Comparison of ENCODE assay signal across 28 cellular contexts in the genomic region with DNA sequence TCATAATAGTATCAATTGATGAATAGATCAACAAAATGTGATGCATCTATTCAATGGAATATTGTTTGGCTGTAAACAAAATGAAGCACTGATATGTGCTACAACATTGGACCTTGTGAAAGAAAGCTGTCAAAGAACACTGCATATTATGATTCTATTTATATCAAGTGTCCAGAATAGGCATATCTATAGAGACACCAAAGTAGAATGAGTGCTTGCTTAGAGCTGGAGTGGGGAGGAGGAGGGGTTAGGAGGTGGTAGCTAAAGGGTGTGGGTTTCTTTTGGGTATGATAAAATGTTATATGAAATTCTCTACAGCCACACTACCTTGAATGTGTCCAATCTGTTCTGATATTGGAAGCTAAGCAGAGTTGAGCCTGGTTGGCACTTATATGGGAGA. TPM values are rescaled to one million over a fixed set of nuclear protein-coding genes. Genes with fewer than 3 reads are reported as not detected.
A peak's percentile ranks its signal among the peaks of the same experiment; 100 is the strongest.
DNase-seq lines count a peak whose midpoint lies in the region; ATAC-seq and TF ChIP-seq lines count a peak whose summit lies in the region.
"Had no signal": no experiment of that assay in that cellular context is flagged by ENCODE, and none has a peak within 500 bp of the region (broad histone marks: within the 10 kb centered on the region; RNA-seq: fewer than 3 reads in every experiment).

No MANE protein-coding gene starts in this region.

- intact Hi-C loops in CD4-positive, alpha-beta T cell (cut with DNase I, micrococcal nuclease): no loop called here
- intact Hi-C loops in A673 (cut with micrococcal nuclease; ENCODE audit: unreplicated experiment): no loop called here

- no peak overlapping the region for H2AFZ ChIP-seq in KMS-11 (ENCODE audit: low read depth)
- H2AFZ ChIP-seq: GM23338 had no signal

- H3K4me1 ChIP-seq in KMS-11 (ENCODE audit: low read depth, poor library complexity, severe bottlenecking) (peaks cover 70% of the 10 kb centered on the region), A673 (ENCODE audit: insufficient read depth, low read length, poor library complexity, severe bottlenecking) (no peaks in the 10 kb centered on the region)
- H3K4me1 ChIP-seq: breast epithelium had no signal

- H3K27me3 ChIP-seq in CD4-positive, alpha-beta T cell (ENCODE audit: control insufficient read depth, insufficient read depth, low read length): no peaks in the 10 kb centered on the region
- H3K27me3 ChIP-seq in KMS-11 (ENCODE audit: insufficient read depth, low read depth): no peaks in the 10 kb centered on the region
- H3K27me3 ChIP-seq in A673 (replicated peaks; ENCODE audit: insufficient read depth, low read depth, low read length, poor library complexity): no peaks in the 10 kb centered on the region
- H3K27me3 ChIP-seq: breast epithelium, gastroesophageal sphincter, SJCRH30, thyroid gland had no signal

- H3K4me1 Mint-ChIP-seq in CD4-positive, alpha-beta T cell (ENCODE audit: low read depth): peaks cover 89% of the 10 kb centered on the region
- H3K4me1 Mint-ChIP-seq in effector memory CD8-positive, alpha-beta T cell (ENCODE audit: low read depth in 2 of 2): peaks cover 65 to 73% of the 10 kb centered on the region in 2 donors
- H3K4me1 Mint-ChIP-seq in naive thymus-derived CD8-positive, alpha-beta T cell: peaks cover 28 to 86% (median 67%) of the 10 kb centered on the region in 4 donors

- peaks cover 13% of the 10 kb centered on the region for H3K9me3 Mint-ChIP-seq in CD4-positive, alpha-beta T cell
- peaks cover 4 to 8% of the 10 kb centered on the region in 2 donors for H3K9me3 Mint-ChIP-seq in effector memory CD8-positive, alpha-beta T cell
- peaks cover 0 to 17% (median 9%) of the 10 kb centered on the region in 9 donors for H3K9me3 Mint-ChIP-seq in naive thymus-derived CD8-positive, alpha-beta T cell

- peaks cover 9% of the 10 kb centered on the region for H3K36me3 Mint-ChIP-seq in CD4-positive, alpha-beta T cell (ENCODE audit: low read depth)
- H3K36me3 Mint-ChIP-seq in effector memory CD8-positive, alpha-beta T cell (ENCODE audit: insufficient read depth): peaks cover 6% of the 10 kb centered on the region
- H3K36me3 Mint-ChIP-seq in naive thymus-derived CD8-positive, alpha-beta T cell: peaks cover 0 to 17% (median 13%) of the 10 kb centered on the region in 3 donors

- no peak for DNase-seq in CD4-positive, alpha-beta T cell
- DNase-seq in effector memory CD8-positive, alpha-beta T cell: no peak
- no peak for DNase-seq in naive thymus-derived CD8-positive, alpha-beta T cell
- no peak for DNase-seq in A673 (ENCODE audit: low spot score)
- no peak for DNase-seq in AG08395 (ENCODE audit: low spot score)
- no peak for DNase-seq in NCI-H345 treated with DMSO at 0.1 percent for 48 hours (lab: John Stamatoyannopoulos, UW; ENCODE audit: unreplicated experiment)
- no peak for DNase-seq in middle frontal gyrus (ENCODE audit: extremely low spot score, low spot score)
- DNase-seq: activated CD4-positive, CD25-positive, alpha-beta regulatory T cell treated with anti-CD3 and anti-CD28 coated beads, Interleukin-2, amount 50 U/mL, for 72 hours; activated CD8-positive, alpha-beta memory T cell treated with anti-CD3 and anti-CD28 coated beads for 24 hours; activated naive CD4-positive, alpha-beta T cell treated with Interleukin-2 at 50 U/mL for 16 hours; activated T-cell treated with anti-CD3 and anti-CD28 coated beads, Interleukin-2, amount 50 U/mL, for 24 hours; DMS53; GDM1; KBM-7; kidney; NCI-H146; NCI-H510A; SJCRH30; stimulated activated CD4-positive, alpha-beta T cell treated with anti-CD3 and anti-CD28 coated beads, Interleukin-4, amount 100 ng/mL, for 1 hour; stimulated activated naive CD8-positive, alpha-beta T cell treated with anti-CD3 and anti-CD28 coated beads, Interleukin-15, amount 100 ng/mL, for 72 hours; T-helper 1 cell; thyroid gland had no signal

- BruUV-seq in A673 (replicated peaks; lab: Mats Ljungman, UMichigan): no TSS peak

- peaks cover 11% of the 10 kb centered on the region for H3K9me3 ChIP-seq in CD4-positive, alpha-beta T cell (ENCODE audit: control insufficient read depth, low read length)
- H3K9me3 ChIP-seq in A673 (ENCODE audit: low read depth, low read length, poor library complexity, severe bottlenecking): no peaks in the 10 kb centered on the region
- H3K9me3 ChIP-seq: thyroid gland had no signal

- no peak overlapping the region for H3K27ac ChIP-seq in CD4-positive, alpha-beta T cell (ENCODE audit: low read depth, low read length)
- peak overlapping the region; percentile 79; the same call in 1 of the 2 replicates for H3K27ac ChIP-seq in KMS-11
- H3K27ac ChIP-seq in A673 (ENCODE audit: low read depth, low read length, poor library complexity, severe bottlenecking): no peak overlapping the region
- H3K27ac ChIP-seq: breast epithelium, gastroesophageal sphincter, SJCRH30, thyroid gland had no signal

- H3K4me3 Mint-ChIP-seq in CD4-positive, alpha-beta T cell: no peak overlapping the region
- no peak overlapping the region for H3K4me3 Mint-ChIP-seq in effector memory CD8-positive, alpha-beta T cell
- H3K4me3 Mint-ChIP-seq in naive thymus-derived CD8-positive, alpha-beta T cell: peak overlapping the region in 1 of 10 donors; percentile 15
- H3K4me3 Mint-ChIP-seq: activated T-cell treated with anti-CD3 and anti-CD28 coated beads, Interleukin-2, amount 50 U/mL, for 24 hours; GM23338 had no signal

- H3K4me2 ChIP-seq in KMS-11: peak overlapping the region; percentile 80
- H3K4me2 ChIP-seq: GM23338 had no signal

- H3K36me3 ChIP-seq in KMS-11 (ENCODE audit: insufficient read depth): no peaks in the 10 kb centered on the region
- no peaks in the 10 kb centered on the region for H3K36me3 ChIP-seq in A673 (ENCODE audit: insufficient read depth, low read length, poor library complexity, severe bottlenecking)
- H3K36me3 ChIP-seq: breast epithelium, gastroesophageal sphincter, thyroid gland had no signal

- no peak overlapping the region for H3K4me3 ChIP-seq in KMS-11 (IDR thresholded peaks at IDR 0.05; ENCODE audit: insufficient read depth, low read depth, low read length)
- H3K4me3 ChIP-seq in A673 (ENCODE audit: low read depth, low read length, poor library complexity, severe bottlenecking): no peak overlapping the region
- H3K4me3 ChIP-seq: breast epithelium, gastroesophageal sphincter, GM23338, lung, SJCRH30, thyroid gland had no signal

- H3K27me3 Mint-ChIP-seq in CD4-positive, alpha-beta T cell: no peaks in the 10 kb centered on the region
- no peaks in the 10 kb centered on the region for H3K27me3 Mint-ChIP-seq in effector memory CD8-positive, alpha-beta T cell
- no peaks in the 10 kb centered on the region for H3K27me3 Mint-ChIP-seq in naive thymus-derived CD8-positive, alpha-beta T cell
- H3K27me3 Mint-ChIP-seq: activated T-cell treated with anti-CD3 and anti-CD28 coated beads, Interleukin-2, amount 50 U/mL, for 24 hours; stimulated activated naive CD8-positive, alpha-beta T cell treated with anti-CD3 and anti-CD28 coated beads, Interleukin-15, amount 100 ng/mL, for 72 hours had no signal

- no peaks in the 10 kb centered on the region for H4K20me1 ChIP-seq in KMS-11 (ENCODE audit: insufficient read depth)

- H3K9ac ChIP-seq in KMS-11: no peak overlapping the region

- no peak for ATAC-seq in CD4-positive, alpha-beta T cell (ENCODE audit: poor library complexity)
- ATAC-seq in effector memory CD8-positive, alpha-beta T cell (replicated peaks): no peak
- no peak for ATAC-seq in naive thymus-derived CD8-positive, alpha-beta T cell
- ATAC-seq: gastroesophageal sphincter; GM23338; Panc1; stimulated activated naive CD8-positive, alpha-beta T cell treated with anti-CD3 and anti-CD28 coated beads, Interleukin-15, amount 100 ng/mL, for 72 hours had no signal

- POLR2A ChIA-PET in CD4-positive, alpha-beta T cell (lab: Charles Lee): interaction anchor here (0.8 to 1.4 kb wide), 5 partner anchors 10 to 29 kb away, joined by 3 to 4 read pairs (median 3); no protein-coding TSS in a partner anchor
- POLR2A ChIA-PET in naive thymus-derived CD8-positive, alpha-beta T cell (lab: Charles Lee): interaction anchor here (0.6 kb wide), 1 partner anchor 20 kb away, joined by 3 read pairs; no protein-coding TSS in a partner anchor
- POLR2A ChIA-PET in A673 (lab: Charles Lee; ENCODE audit: low non-redundant PET): no interaction called here

- H3K27ac Mint-ChIP-seq in CD4-positive, alpha-beta T cell: peak overlapping the region; percentile 83
- H3K27ac Mint-ChIP-seq in effector memory CD8-positive, alpha-beta T cell: peak overlapping the region; percentile 88 to 91
- H3K27ac Mint-ChIP-seq in naive thymus-derived CD8-positive, alpha-beta T cell: peak overlapping the region in 7 of 10 donors; percentile 38 to 91 (median 51)
- H3K27ac Mint-ChIP-seq: GM23338 had no signal

- CTCF ChIA-PET in CD4-positive, alpha-beta T cell (lab: Charles Lee): interaction anchor here (1.2 to 1.7 kb wide), 3 partner anchors 14 to 181 kb away, joined by 3 to 4 read pairs (median 3); no protein-coding TSS in a partner anchor
- CTCF ChIA-PET in A673 (lab: Charles Lee): no interaction called here

- peaks cover 84% of the 10 kb centered on the region for H3K79me2 ChIP-seq in KMS-11 (ENCODE audit: insufficient read depth, low read depth)

- no peak for TF ChIP-seq CTCF in CD4-positive, alpha-beta T cell (IDR thresholded peaks at IDR 0.05)
- TF ChIP-seq CTCF in KMS-11 (conservative IDR thresholded peaks at IDR 0.05; ENCODE audit: low read depth, low read length) (no peak), A673 (conservative IDR thresholded peaks at IDR 0.05; ENCODE audit: low read depth, low read length) (no peak)

RNA-seq across cellular contexts. Expression of a gene that starts 23.0 kb away (rescaled TPM):
- total RNA-seq in CD4-positive, alpha-beta T cell: 10 to 100 TPM; 77.5 to 77.8 TPM
- total RNA-seq in naive thymus-derived CD8-positive, alpha-beta T cell: 10 to 100 TPM; 54.6 to 61.1 TPM
- 1 to 10 TPM; 3.6 to 5.8 (median 5.6) TPM for polyA plus RNA-seq in naive thymus-derived CD8-positive, alpha-beta T cell
- 11.0 and 14.0 TPM in 2 replicates for total RNA-seq in A673 (2021)
